8 cellular contexts compared by ENCODE assay signal in the genomic region with DNA sequence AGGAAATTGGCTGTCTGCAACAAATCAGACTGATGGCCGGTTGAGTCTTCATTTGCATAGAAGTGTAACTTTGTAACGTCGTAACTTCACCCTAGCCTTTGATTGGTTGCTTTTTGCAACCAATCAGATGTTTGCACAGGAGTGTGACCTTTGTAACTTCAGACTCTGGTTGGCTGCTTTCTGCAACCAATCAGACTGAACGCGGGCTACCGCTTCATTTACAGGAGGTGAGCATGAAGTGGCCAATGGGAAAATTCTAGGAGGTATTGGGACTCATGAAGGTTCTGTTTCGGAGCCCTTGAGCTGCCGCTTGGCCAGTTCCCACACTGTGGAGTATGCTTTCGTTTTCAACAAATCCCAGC. TPM values are rescaled to one million over a fixed set of nuclear protein-coding genes. Genes with fewer than 3 reads are reported as not detected.
DNase-seq lines count a peak whose midpoint lies in the region; ATAC-seq and TF ChIP-seq lines count a peak whose summit lies in the region.

No MANE protein-coding gene starts in this region.

- H3K9me3 ChIP-seq in BLaER1 (peaks cover 53% of the 10 kb centered on the region), fibroblast of lung (ENCODE audit: control insufficient read depth, insufficient read depth, low read depth, low read length) (no peaks in the 10 kb centered on the region), thymus (ENCODE audit: control insufficient read depth) (peaks cover 2% of the 10 kb centered on the region)

- peak overlapping the region; percentile 89 for H3K4me3 Mint-ChIP-seq in activated CD4-positive, alpha-beta memory T cell treated with anti-CD3 and anti-CD28 coated beads, Interleukin-2, amount 10 ng/mL, durations not matched to agents 7 days and 5 days
- H3K4me3 Mint-ChIP-seq in naive B cell: peak overlapping the region; percentile 89 to 99 (median 97)

- peaks cover 27% of the 10 kb centered on the region for H3K4me1 Mint-ChIP-seq in activated CD4-positive, alpha-beta memory T cell treated with anti-CD3 and anti-CD28 coated beads, Interleukin-2, amount 10 ng/mL, durations not matched to agents 7 days and 5 days
- H3K4me1 Mint-ChIP-seq in naive B cell: peaks cover 5 to 30% (median 20%) of the 10 kb centered on the region in 3 donors

- H3K27ac ChIP-seq in BLaER1 (peak overlapping the region; percentile 84), fibroblast of lung (ENCODE audit: insufficient read depth, low read length) (peak overlapping the region; percentile 70), thymus (ENCODE audit: low read depth) (peak overlapping the region; percentile 96)

- peak overlapping the region; percentile 96 for H3K27ac Mint-ChIP-seq in activated CD4-positive, alpha-beta memory T cell treated with anti-CD3 and anti-CD28 coated beads, Interleukin-2, amount 10 ng/mL, durations not matched to agents 7 days and 5 days
- peak overlapping the region; percentile 69 to 97 (median 92) for H3K27ac Mint-ChIP-seq in naive B cell

- ATAC-seq in GM18873 (IDR thresholded peaks at IDR 0.05; ENCODE audit: low FRiP score, unreplicated experiment): peak; percentile 31
- ATAC-seq in HG03135 (IDR thresholded peaks at IDR 0.05; ENCODE audit: unreplicated experiment): peak; percentile 16
- ATAC-seq in naive B cell (ENCODE audit: low read depth in 2 of 2): peak; percentile 22 to 29

- DNase-seq in NCI-H446 treated with DMSO at 0.1 percent for 48 hours (lab: John Stamatoyannopoulos, UW) (peak; percentile 66), fibroblast of lung (ENCODE audit: low read depth in 2 of 2) (peak; percentile 86 to 90), naive B cell (no peak)
- DNase-seq in activated CD4-positive, alpha-beta memory T cell treated with anti-CD3 and anti-CD28 coated beads, Interleukin-2, amount 10 ng/mL, durations not matched to agents 7 days and 5 days: peak; percentile 68

- H3K4me2 ChIP-seq in BLaER1 (peak overlapping the region; percentile 71), fibroblast of lung (ENCODE audit: extremely low read depth, insufficient read depth, low read length) (peak overlapping the region; percentile 83)

- H3K27me3 ChIP-seq in BLaER1: no peaks in the 10 kb centered on the region
- no peaks in the 10 kb centered on the region for H3K27me3 ChIP-seq in fibroblast of lung (ENCODE audit: control insufficient read depth, insufficient read depth, low read length)
- H3K27me3 ChIP-seq in thymus (ENCODE audit: control insufficient read depth, insufficient read depth): no peaks in the 10 kb centered on the region

- H3K9me3 Mint-ChIP-seq in activated CD4-positive, alpha-beta memory T cell treated with anti-CD3 and anti-CD28 coated beads, Interleukin-2, amount 10 ng/mL, durations not matched to agents 7 days and 5 days: peaks cover 33% of the 10 kb centered on the region
- peaks cover 0 to 57% (median 41%) of the 10 kb centered on the region in 7 donors for H3K9me3 Mint-ChIP-seq in naive B cell

- H2AFZ ChIP-seq in fibroblast of lung (ENCODE audit: low read length): peak overlapping the region; percentile 99

- H3K36me3 ChIP-seq in BLaER1 (peaks cover 31% of the 10 kb centered on the region), fibroblast of lung (ENCODE audit: control insufficient read depth, insufficient read depth, low read length) (no peaks in the 10 kb centered on the region), thymus (ENCODE audit: control insufficient read depth, insufficient read depth) (peaks cover 3% of the 10 kb centered on the region)

- H3K36me3 Mint-ChIP-seq in activated CD4-positive, alpha-beta memory T cell treated with anti-CD3 and anti-CD28 coated beads, Interleukin-2, amount 10 ng/mL, durations not matched to agents 7 days and 5 days (ENCODE audit: low read depth): peaks cover 44% of the 10 kb centered on the region
- H3K36me3 Mint-ChIP-seq in naive B cell: peaks cover 6 to 15% of the 10 kb centered on the region in 2 donors

- no peaks in the 10 kb centered on the region for H4K20me1 ChIP-seq in BLaER1
- H4K20me1 ChIP-seq in fibroblast of lung (ENCODE audit: control insufficient read depth, extremely low read depth, insufficient read depth, low read length): no peaks in the 10 kb centered on the region

- no peaks in the 10 kb centered on the region for H3K79me2 ChIP-seq in fibroblast of lung (ENCODE audit: control insufficient read depth, insufficient read depth, low read length)

- H3K4me3 ChIP-seq in BLaER1: peak overlapping the region; percentile 81
- H3K4me3 ChIP-seq in fibroblast of lung (replicated peaks in 1 of 4; ENCODE audit: control extremely low read depth in 1 of 4, insufficient read depth in 1 of 4, low read depth in 3 of 4, low read length in 4 of 4): peak overlapping the region; percentile 70 to 88 (median 71)
- H3K4me3 ChIP-seq in thymus (ENCODE audit: low read length): peak overlapping the region; percentile 86

- H3K9ac ChIP-seq in BLaER1: peak overlapping the region; percentile 85
- peak overlapping the region; percentile 43 for H3K9ac ChIP-seq in fibroblast of lung (ENCODE audit: insufficient read depth, low read length)

- 8% methylated on average over 9 of the region's 9 CpGs for WGBS in thymus

- POLR2A ChIA-PET in activated CD4-positive, alpha-beta memory T cell treated with anti-CD3 and anti-CD28 coated beads, Interleukin-2, amount 10 ng/mL, durations not matched to agents 7 days and 5 days (lab: Charles Lee): interaction anchor here (0.7 to 1.2 kb wide), 7 partner anchors 9 to 314 kb away, joined by 3 to 15 read pairs (median 3); a partner anchor contains a TSS

- no peak for TF ChIP-seq CTCF in fibroblast of lung (conservative IDR thresholded peaks at IDR 0.05 in 1 of 2, IDR thresholded peaks at IDR 0.05 in 1 of 2; ENCODE audit: low read depth in 1 of 2, low read length in 2 of 2)

- H3K4me1 ChIP-seq in BLaER1: peaks cover 15% of the 10 kb centered on the region
- H3K4me1 ChIP-seq in fibroblast of lung (ENCODE audit: control insufficient read depth, extremely low read depth, insufficient read depth, low read length): no peaks in the 10 kb centered on the region
- H3K4me1 ChIP-seq in thymus (ENCODE audit: control insufficient read depth, insufficient read depth, low read length): peaks cover 6% of the 10 kb centered on the region

- no peaks in the 10 kb centered on the region for H3K27me3 Mint-ChIP-seq in activated CD4-positive, alpha-beta memory T cell treated with anti-CD3 and anti-CD28 coated beads, Interleukin-2, amount 10 ng/mL, durations not matched to agents 7 days and 5 days
- peaks cover 0 to 5% (median 0%) of the 10 kb centered on the region in 3 donors for H3K27me3 Mint-ChIP-seq in naive B cell

- CTCF ChIA-PET in activated CD4-positive, alpha-beta memory T cell treated with anti-CD3 and anti-CD28 coated beads, Interleukin-2, amount 10 ng/mL, durations not matched to agents 7 days and 5 days (lab: Charles Lee): interaction anchor here (0.8 to 1.2 kb wide), 5 partner anchors 12 to 301 kb away, joined by 3 to 8 read pairs (median 4); a partner anchor contains a TSS

RNA-seq across cellular contexts. Expression of a gene that starts 0.4 kb away (rescaled TPM):
- total RNA-seq in activated CD4-positive, alpha-beta memory T cell treated with anti-CD3 and anti-CD28 coated beads, Interleukin-2, amount 10 ng/mL, durations not matched to agents 7 days and 5 days: 10 to 100 TPM; 15.6 to 18.5 TPM
- total RNA-seq in fibroblast of lung: 14.4 and 19.8 TPM in 2 replicates
- polyA plus RNA-seq in fibroblast of lung: 10.2 and 15.6 TPM in 2 replicates
- polyA plus RNA-seq in fibroblast of lung (2012): 8.4 and 11.9 TPM in 2 replicates
- polyA minus RNA-seq in fibroblast of lung (ENCODE audit: low replicate concordance): 0.19 and 4.9 TPM in 2 replicates
- 10 to 100 TPM; 40.6 to 62.3 (median 46.7) TPM for polyA plus RNA-seq in naive B cell (ENCODE audit: low read depth in 6 of 6)
- 72.1 TPM for polyA plus RNA-seq in thymus

RNA-seq across cellular contexts. Expression of a gene that starts 13.9 kb away (rescaled TPM):
- total RNA-seq in activated CD4-positive, alpha-beta memory T cell treated with anti-CD3 and anti-CD28 coated beads, Interleukin-2, amount 10 ng/mL, durations not matched to agents 7 days and 5 days: 10 to 100 TPM; 10.7 to 11.7 TPM
- total RNA-seq in fibroblast of lung: 12.3 and 20.5 TPM in 2 replicates
- 2.7 and 4.0 TPM in 2 replicates for polyA plus RNA-seq in fibroblast of lung
- polyA plus RNA-seq in fibroblast of lung (2012): 1.4 and 2.0 TPM in 2 replicates
- 1.1 and 14.7 TPM in 2 replicates for polyA minus RNA-seq in fibroblast of lung (ENCODE audit: low replicate concordance)
- polyA plus RNA-seq in naive B cell (ENCODE audit: low read depth in 6 of 6): 10 to 100 TPM in 4 of 6 donors, 1 to 10 TPM in 2; 5.2 to 37.3 (median 11.3) TPM
- polyA plus RNA-seq in thymus: 1.8 TPM

RNA-seq across cellular contexts. Expression of a gene that starts 39.3 kb away (rescaled TPM):
- under 1 TPM; 0.50 to 0.60 TPM for total RNA-seq in activated CD4-positive, alpha-beta memory T cell treated with anti-CD3 and anti-CD28 coated beads, Interleukin-2, amount 10 ng/mL, durations not matched to agents 7 days and 5 days
- 2.1 and 3.3 TPM in 2 replicates for total RNA-seq in fibroblast of lung
- 1.0 and 1.5 TPM in 2 replicates for polyA plus RNA-seq in fibroblast of lung
- 0.88 and 1.2 TPM in 2 replicates for polyA plus RNA-seq in fibroblast of lung (2012)
- 0.15 TPM in 1 of 2 replicates, not detected in the other for polyA minus RNA-seq in fibroblast of lung (ENCODE audit: low replicate concordance)
- 1 to 10 TPM in 5 of 6 donors, not detected in 1; 1.1 to 4.9 (median 1.4) TPM for polyA plus RNA-seq in naive B cell (ENCODE audit: low read depth in 6 of 6)
- 13.8 TPM for polyA plus RNA-seq in thymus
